In genomic region chr7:90211391-90212148, GRCh38 we compare ENCODE assay signal across 1 cellular context.
TF ChIP-seq lines count a peak whose summit lies in the region.

STEAP2 (plus strand) TSS chr7:90211740; CDS start chr7:90225083, 13,343 bp downstream.

TF ChIP-seq in WTC11, 78 proteins besides CTCF, POLR2A, EP300 and RAD21 (continued from another document and continues in another):
- TF ChIP-seq, protein P1, sequence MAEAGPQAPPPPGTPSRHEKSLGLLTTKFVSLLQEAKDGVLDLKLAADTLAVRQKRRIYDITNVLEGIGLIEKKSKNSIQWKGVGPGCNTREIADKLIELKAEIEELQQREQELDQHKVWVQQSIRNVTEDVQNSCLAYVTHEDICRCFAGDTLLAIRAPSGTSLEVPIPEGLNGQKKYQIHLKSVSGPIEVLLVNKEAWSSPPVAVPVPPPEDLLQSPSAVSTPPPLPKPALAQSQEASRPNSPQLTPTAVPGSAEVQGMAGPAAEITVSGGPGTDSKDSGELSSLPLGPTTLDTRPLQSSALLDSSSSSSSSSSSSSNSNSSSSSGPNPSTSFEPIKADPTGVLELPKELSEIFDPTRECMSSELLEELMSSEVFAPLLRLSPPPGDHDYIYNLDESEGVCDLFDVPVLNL (CRISPR knock-in tag; IDR thresholded peaks at IDR 0.05; ENCODE audit: borderline replicate concordance, low read depth) = no peak
- TF ChIP-seq PREB (CRISPR knock-in tag; IDR thresholded peaks at IDR 0.05; ENCODE audit: borderline replicate concordance) (no peak), CBFB (CRISPR knock-in tag; IDR thresholded peaks at IDR 0.05; ENCODE audit: low read depth) (no peak), JAZF1 (CRISPR knock-in tag; IDR thresholded peaks at IDR 0.05) (no peak), ZNF317 (CRISPR knock-in tag; IDR thresholded peaks at IDR 0.05; ENCODE audit: borderline replicate concordance, low read depth) (no peak), NR1H2 (CRISPR knock-in tag; IDR thresholded peaks at IDR 0.05) (no peak), FOXP1 (CRISPR knock-in tag; IDR thresholded peaks at IDR 0.05; ENCODE audit: borderline replicate concordance) (peak; percentile 66; the same call in 1 of the 2 replicates), ZNF138 (CRISPR knock-in tag; conservative IDR thresholded peaks at IDR 0.05) (0 out of 2 replicates have a peak, but pooled peaks have one; percentile 73), ZNF671 (CRISPR knock-in tag; IDR thresholded peaks at IDR 0.05) (no peak), MYBL2 (CRISPR knock-in tag; IDR thresholded peaks at IDR 0.05) (peak; percentile 75; the same call in 1 of the 2 replicates), RELA (CRISPR knock-in tag; IDR thresholded peaks at IDR 0.05; ENCODE audit: borderline replicate concordance) (no peak), RORB (CRISPR knock-in tag; IDR thresholded peaks at IDR 0.05) (no peak), SOX15 (CRISPR knock-in tag; IDR thresholded peaks at IDR 0.05) (no peak), ZNF425 (CRISPR knock-in tag; conservative IDR thresholded peaks at IDR 0.05) (no peak), NFATC4 (CRISPR knock-in tag; IDR thresholded peaks at IDR 0.05) (no peak), MXD4 (CRISPR knock-in tag; IDR thresholded peaks at IDR 0.05; ENCODE audit: borderline replicate concordance) (no peak), ZBTB21 (CRISPR knock-in tag; IDR thresholded peaks at IDR 0.05; ENCODE audit: borderline replicate concordance) (peak; percentile 75; the same call in 1 of the 2 replicates), FOXJ3 (CRISPR knock-in tag; IDR thresholded peaks at IDR 0.05; ENCODE audit: borderline replicate concordance) (no peak), ZNF396 (CRISPR knock-in tag; IDR thresholded peaks at IDR 0.05; ENCODE audit: borderline replicate concordance) (no peak), ETV6 (CRISPR knock-in tag; IDR thresholded peaks at IDR 0.05) (peak; percentile 78), TCF7 (CRISPR knock-in tag; IDR thresholded peaks at IDR 0.05; ENCODE audit: low read depth) (no peak), ZNF423 (CRISPR knock-in tag; IDR thresholded peaks at IDR 0.05) (peak; percentile 74), ZMAT4 (CRISPR knock-in tag; IDR thresholded peaks at IDR 0.05) (no peak), ATF6 (CRISPR knock-in tag; IDR thresholded peaks at IDR 0.05) (no peak), ZNF219 (CRISPR knock-in tag; IDR thresholded peaks at IDR 0.05; ENCODE audit: borderline replicate concordance) (peak; percentile 95), ELF4 (CRISPR knock-in tag; IDR thresholded peaks at IDR 0.05; ENCODE audit: low read depth) (no peak), FOXK1 (CRISPR knock-in tag; IDR thresholded peaks at IDR 0.05) (peak; percentile 54; the same call in 1 of the 2 replicates), TP53 (CRISPR knock-in tag; IDR thresholded peaks at IDR 0.05) (peak; percentile 78; the same call in 1 of the 2 replicates), CREB1 (CRISPR knock-in tag; IDR thresholded peaks at IDR 0.05) (peak; percentile 73; the same call in 1 of the 2 replicates), TEAD1 (CRISPR knock-in tag; IDR thresholded peaks at IDR 0.05) (peak; percentile 68; the same call in 1 of the 2 replicates)
- TF ChIP-seq, protein P2, sequence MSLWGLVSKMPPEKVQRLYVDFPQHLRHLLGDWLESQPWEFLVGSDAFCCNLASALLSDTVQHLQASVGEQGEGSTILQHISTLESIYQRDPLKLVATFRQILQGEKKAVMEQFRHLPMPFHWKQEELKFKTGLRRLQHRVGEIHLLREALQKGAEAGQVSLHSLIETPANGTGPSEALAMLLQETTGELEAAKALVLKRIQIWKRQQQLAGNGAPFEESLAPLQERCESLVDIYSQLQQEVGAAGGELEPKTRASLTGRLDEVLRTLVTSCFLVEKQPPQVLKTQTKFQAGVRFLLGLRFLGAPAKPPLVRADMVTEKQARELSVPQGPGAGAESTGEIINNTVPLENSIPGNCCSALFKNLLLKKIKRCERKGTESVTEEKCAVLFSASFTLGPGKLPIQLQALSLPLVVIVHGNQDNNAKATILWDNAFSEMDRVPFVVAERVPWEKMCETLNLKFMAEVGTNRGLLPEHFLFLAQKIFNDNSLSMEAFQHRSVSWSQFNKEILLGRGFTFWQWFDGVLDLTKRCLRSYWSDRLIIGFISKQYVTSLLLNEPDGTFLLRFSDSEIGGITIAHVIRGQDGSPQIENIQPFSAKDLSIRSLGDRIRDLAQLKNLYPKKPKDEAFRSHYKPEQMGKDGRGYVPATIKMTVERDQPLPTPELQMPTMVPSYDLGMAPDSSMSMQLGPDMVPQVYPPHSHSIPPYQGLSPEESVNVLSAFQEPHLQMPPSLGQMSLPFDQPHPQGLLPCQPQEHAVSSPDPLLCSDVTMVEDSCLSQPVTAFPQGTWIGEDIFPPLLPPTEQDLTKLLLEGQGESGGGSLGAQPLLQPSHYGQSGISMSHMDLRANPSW (CRISPR knock-in tag; conservative IDR thresholded peaks at IDR 0.05; ENCODE audit: low read depth) = 0 out of 2 replicates have a peak, but pooled peaks have one; percentile 67
- TF ChIP-seq, protein P3, sequence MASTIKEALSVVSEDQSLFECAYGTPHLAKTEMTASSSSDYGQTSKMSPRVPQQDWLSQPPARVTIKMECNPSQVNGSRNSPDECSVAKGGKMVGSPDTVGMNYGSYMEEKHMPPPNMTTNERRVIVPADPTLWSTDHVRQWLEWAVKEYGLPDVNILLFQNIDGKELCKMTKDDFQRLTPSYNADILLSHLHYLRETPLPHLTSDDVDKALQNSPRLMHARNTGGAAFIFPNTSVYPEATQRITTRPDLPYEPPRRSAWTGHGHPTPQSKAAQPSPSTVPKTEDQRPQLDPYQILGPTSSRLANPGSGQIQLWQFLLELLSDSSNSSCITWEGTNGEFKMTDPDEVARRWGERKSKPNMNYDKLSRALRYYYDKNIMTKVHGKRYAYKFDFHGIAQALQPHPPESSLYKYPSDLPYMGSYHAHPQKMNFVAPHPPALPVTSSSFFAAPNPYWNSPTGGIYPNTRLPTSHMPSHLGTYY (CRISPR knock-in tag; IDR thresholded peaks at IDR 0.05) = no peak
- TF ChIP-seq, protein P4, sequence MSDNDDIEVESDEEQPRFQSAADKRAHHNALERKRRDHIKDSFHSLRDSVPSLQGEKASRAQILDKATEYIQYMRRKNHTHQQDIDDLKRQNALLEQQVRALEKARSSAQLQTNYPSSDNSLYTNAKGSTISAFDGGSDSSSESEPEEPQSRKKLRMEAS (CRISPR knock-in tag; IDR thresholded peaks at IDR 0.05) = peak; percentile 90
- TF ChIP-seq, protein P5, sequence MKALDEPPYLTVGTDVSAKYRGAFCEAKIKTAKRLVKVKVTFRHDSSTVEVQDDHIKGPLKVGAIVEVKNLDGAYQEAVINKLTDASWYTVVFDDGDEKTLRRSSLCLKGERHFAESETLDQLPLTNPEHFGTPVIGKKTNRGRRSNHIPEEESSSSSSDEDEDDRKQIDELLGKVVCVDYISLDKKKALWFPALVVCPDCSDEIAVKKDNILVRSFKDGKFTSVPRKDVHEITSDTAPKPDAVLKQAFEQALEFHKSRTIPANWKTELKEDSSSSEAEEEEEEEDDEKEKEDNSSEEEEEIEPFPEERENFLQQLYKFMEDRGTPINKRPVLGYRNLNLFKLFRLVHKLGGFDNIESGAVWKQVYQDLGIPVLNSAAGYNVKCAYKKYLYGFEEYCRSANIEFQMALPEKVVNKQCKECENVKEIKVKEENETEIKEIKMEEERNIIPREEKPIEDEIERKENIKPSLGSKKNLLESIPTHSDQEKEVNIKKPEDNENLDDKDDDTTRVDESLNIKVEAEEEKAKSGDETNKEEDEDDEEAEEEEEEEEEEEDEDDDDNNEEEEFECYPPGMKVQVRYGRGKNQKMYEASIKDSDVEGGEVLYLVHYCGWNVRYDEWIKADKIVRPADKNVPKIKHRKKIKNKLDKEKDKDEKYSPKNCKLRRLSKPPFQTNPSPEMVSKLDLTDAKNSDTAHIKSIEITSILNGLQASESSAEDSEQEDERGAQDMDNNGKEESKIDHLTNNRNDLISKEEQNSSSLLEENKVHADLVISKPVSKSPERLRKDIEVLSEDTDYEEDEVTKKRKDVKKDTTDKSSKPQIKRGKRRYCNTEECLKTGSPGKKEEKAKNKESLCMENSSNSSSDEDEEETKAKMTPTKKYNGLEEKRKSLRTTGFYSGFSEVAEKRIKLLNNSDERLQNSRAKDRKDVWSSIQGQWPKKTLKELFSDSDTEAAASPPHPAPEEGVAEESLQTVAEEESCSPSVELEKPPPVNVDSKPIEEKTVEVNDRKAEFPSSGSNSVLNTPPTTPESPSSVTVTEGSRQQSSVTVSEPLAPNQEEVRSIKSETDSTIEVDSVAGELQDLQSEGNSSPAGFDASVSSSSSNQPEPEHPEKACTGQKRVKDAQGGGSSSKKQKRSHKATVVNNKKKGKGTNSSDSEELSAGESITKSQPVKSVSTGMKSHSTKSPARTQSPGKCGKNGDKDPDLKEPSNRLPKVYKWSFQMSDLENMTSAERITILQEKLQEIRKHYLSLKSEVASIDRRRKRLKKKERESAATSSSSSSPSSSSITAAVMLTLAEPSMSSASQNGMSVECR (CRISPR knock-in tag; IDR thresholded peaks at IDR 0.05; ENCODE audit: borderline replicate concordance) = peak; percentile 89; the same call in 1 of the 2 replicates
- TF ChIP-seq, protein P6, sequence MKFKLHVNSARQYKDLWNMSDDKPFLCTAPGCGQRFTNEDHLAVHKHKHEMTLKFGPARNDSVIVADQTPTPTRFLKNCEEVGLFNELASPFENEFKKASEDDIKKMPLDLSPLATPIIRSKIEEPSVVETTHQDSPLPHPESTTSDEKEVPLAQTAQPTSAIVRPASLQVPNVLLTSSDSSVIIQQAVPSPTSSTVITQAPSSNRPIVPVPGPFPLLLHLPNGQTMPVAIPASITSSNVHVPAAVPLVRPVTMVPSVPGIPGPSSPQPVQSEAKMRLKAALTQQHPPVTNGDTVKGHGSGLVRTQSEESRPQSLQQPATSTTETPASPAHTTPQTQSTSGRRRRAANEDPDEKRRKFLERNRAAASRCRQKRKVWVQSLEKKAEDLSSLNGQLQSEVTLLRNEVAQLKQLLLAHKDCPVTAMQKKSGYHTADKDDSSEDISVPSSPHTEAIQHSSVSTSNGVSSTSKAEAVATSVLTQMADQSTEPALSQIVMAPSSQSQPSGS (CRISPR knock-in tag; IDR thresholded peaks at IDR 0.05; ENCODE audit: borderline replicate concordance, low read depth) = no peak
- TF ChIP-seq, protein P7, sequence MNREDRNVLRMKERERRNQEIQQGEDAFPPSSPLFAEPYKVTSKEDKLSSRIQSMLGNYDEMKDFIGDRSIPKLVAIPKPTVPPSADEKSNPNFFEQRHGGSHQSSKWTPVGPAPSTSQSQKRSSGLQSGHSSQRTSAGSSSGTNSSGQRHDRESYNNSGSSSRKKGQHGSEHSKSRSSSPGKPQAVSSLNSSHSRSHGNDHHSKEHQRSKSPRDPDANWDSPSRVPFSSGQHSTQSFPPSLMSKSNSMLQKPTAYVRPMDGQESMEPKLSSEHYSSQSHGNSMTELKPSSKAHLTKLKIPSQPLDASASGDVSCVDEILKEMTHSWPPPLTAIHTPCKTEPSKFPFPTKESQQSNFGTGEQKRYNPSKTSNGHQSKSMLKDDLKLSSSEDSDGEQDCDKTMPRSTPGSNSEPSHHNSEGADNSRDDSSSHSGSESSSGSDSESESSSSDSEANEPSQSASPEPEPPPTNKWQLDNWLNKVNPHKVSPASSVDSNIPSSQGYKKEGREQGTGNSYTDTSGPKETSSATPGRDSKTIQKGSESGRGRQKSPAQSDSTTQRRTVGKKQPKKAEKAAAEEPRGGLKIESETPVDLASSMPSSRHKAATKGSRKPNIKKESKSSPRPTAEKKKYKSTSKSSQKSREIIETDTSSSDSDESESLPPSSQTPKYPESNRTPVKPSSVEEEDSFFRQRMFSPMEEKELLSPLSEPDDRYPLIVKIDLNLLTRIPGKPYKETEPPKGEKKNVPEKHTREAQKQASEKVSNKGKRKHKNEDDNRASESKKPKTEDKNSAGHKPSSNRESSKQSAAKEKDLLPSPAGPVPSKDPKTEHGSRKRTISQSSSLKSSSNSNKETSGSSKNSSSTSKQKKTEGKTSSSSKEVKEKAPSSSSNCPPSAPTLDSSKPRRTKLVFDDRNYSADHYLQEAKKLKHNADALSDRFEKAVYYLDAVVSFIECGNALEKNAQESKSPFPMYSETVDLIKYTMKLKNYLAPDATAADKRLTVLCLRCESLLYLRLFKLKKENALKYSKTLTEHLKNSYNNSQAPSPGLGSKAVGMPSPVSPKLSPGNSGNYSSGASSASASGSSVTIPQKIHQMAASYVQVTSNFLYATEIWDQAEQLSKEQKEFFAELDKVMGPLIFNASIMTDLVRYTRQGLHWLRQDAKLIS (CRISPR knock-in tag; IDR thresholded peaks at IDR 0.05; ENCODE audit: borderline replicate concordance) = 0 out of 2 replicates have a peak, but pooled peaks have one; percentile 54
